In the genomic region with DNA sequence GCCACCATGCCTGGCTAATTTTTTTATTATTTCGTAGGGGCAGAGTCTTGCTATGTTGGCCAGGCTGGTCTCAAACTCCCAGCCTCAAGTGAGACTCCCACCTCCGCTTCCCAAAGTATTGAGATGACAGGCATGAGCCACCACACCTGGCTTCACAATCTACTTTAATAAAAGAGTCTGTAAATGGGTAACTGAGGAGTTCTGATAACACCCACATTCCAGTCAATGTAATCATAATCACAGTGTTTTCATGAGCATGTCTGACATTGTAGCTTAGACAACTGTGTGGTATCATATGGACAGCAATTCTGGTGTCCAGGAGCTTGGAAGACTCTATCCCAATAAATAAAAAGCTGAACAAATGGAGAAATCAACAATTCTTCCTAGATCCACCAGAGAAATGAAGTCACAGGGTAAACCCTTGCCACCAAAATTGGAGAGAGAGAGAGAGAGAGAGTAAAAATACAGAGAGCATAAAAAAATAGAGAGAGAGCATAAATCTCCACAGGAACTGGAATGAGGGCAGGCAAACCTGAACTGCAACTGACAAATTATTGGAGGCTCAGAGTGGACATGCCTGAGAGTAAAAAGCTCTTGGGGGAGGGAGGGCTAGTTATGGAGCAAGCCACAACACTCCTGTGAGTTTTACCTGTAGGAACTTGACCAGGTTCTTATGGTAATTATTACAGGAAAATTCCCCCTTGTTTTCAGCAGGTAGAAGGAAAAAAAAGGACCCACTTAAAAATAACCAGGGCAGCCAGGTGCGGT, we compare ENCODE assay signal across 23 cellular contexts. TPM values are rescaled to one million over a fixed set of nuclear protein-coding genes. Genes with fewer than 3 reads are reported as not detected.
DNase-seq lines count a peak whose midpoint lies in the region; ATAC-seq and TF ChIP-seq lines count a peak whose summit lies in the region.
"Had no signal": no experiment of that assay in that cellular context is flagged by ENCODE, and none has a peak within 500 bp of the region (broad histone marks: within the 10 kb centered on the region; RNA-seq: fewer than 3 reads in every experiment).

No MANE protein-coding gene starts in this region.

- H4K20me1 ChIP-seq in IMR-90 (ENCODE audit: insufficient read depth, low read length) (no peaks in the 10 kb centered on the region), neural progenitor cell (ENCODE audit: low read depth) (no peaks in the 10 kb centered on the region)

- no peak overlapping the region for H2BK120ac ChIP-seq in IMR-90 (ENCODE audit: low read depth, low read length)

- H3K9me1 ChIP-seq in IMR-90 (ENCODE audit: insufficient read depth, low read length): no peaks in the 10 kb centered on the region

- no peak overlapping the region for H2BK20ac ChIP-seq in IMR-90 (ENCODE audit: low read depth, low read length)

- no peak overlapping the region for H2AK5ac ChIP-seq in IMR-90 (ENCODE audit: low read depth, low read length)

- H3K14ac ChIP-seq in IMR-90 (replicated peaks; ENCODE audit: low read depth, low read length): no peak overlapping the region

- no peak for TF ChIP-seq POLR2A in IMR-90 (IDR thresholded peaks at IDR 0.05; ENCODE audit: low read depth, low read length)

- H3K18ac ChIP-seq in IMR-90 (ENCODE audit: low read depth, low read length): no peak overlapping the region

- H2BK5ac ChIP-seq in IMR-90 (ENCODE audit: low read depth, low read length, poor library complexity, severe bottlenecking): no peak overlapping the region

- no peak overlapping the region for H3K4me3 ChIP-seq in IMR-90 (ENCODE audit: insufficient read depth, low read depth, low read length)
- H3K4me3 ChIP-seq in epithelial cell of esophagus (ENCODE audit: low read length): no peak overlapping the region
- no peak overlapping the region for H3K4me3 ChIP-seq in left lung
- H3K4me3 ChIP-seq in neural progenitor cell: no peak overlapping the region
- H3K4me3 ChIP-seq: gastrocnemius medialis, SJSA1, testis had no signal

- H2BK15ac ChIP-seq in IMR-90 (ENCODE audit: low read depth, low read length): no peak overlapping the region

- 100% methylated on average over 1 of the region's 3 CpGs; no CpG with 5 or more reads in 1 of the 2 experiments for WGBS in IMR-90 (ENCODE audit: extremely low coverage in 2 of 2, insufficient read length in 1 of 2), 2 experiments

- CTCF ChIA-PET in IMR-90 (lab: Yijun Ruan, JAX): no interaction called here

- H3K36me3 ChIP-seq in IMR-90 (ENCODE audit: control insufficient read depth, insufficient read depth, low read length) (no peaks in the 10 kb centered on the region), left lung (no peaks in the 10 kb centered on the region), neural progenitor cell (no peaks in the 10 kb centered on the region)
- H3K36me3 ChIP-seq: gastrocnemius medialis, SJSA1 had no signal

- H3K27ac ChIP-seq in IMR-90 (ENCODE audit: insufficient read depth, low read length) (no peak overlapping the region), left lung (no peak overlapping the region), caudate nucleus (ENCODE audit: low read depth, low read length) (no peak overlapping the region), neural progenitor cell (no peak overlapping the region)
- H3K27ac ChIP-seq: gastrocnemius medialis, SJSA1, testis had no signal

- TF ChIP-seq CTCF in IMR-90 (conservative IDR thresholded peaks at IDR 0.05; ENCODE audit: low read depth, low read length): no peak
- TF ChIP-seq CTCF in epithelial cell of esophagus (IDR thresholded peaks at IDR 0.05; ENCODE audit: insufficient read depth, low read depth, low read length, missing control alignments): no peak
- no peak for TF ChIP-seq CTCF in left lung (IDR thresholded peaks at IDR 0.05)
- TF ChIP-seq CTCF in neural progenitor cell (IDR thresholded peaks at IDR 0.05): no peak

- H3K9ac ChIP-seq in IMR-90 (ENCODE audit: low read depth, low read length): no peak overlapping the region
- H3K9ac ChIP-seq in neural progenitor cell: no peak overlapping the region

- H4K5ac ChIP-seq in IMR-90 (ENCODE audit: low read depth, low read length): no peak overlapping the region

- no peak overlapping the region for H4K91ac ChIP-seq in IMR-90 (ENCODE audit: insufficient read depth, low read depth, low read length)

- H3K23ac ChIP-seq in IMR-90 (ENCODE audit: low read depth, low read length): no peak overlapping the region

- H3K4ac ChIP-seq in IMR-90 (ENCODE audit: low read depth, low read length): no peak overlapping the region

- intact Hi-C loops in IMR-90 (cut with micrococcal nuclease): no loop called here
- intact Hi-C loops in left lung (cut with DNase I): no loop called here

- BruUV-seq in IMR-90 (replicated peaks; lab: Mats Ljungman, UMichigan): no TSS peak

- no peak overlapping the region for H2AK9ac ChIP-seq in IMR-90 (replicated peaks; ENCODE audit: low read depth, low read length, poor library complexity)

- no peak overlapping the region for H3K4me2 ChIP-seq in IMR-90 (ENCODE audit: low read depth, low read length)
- H3K4me2 ChIP-seq in neural progenitor cell: no peak overlapping the region

- POLR2A ChIA-PET in IMR-90 (lab: Charles Lee; ENCODE audit: unreplicated experiment): no interaction called here

- dilution Hi-C loops in IMR-90 (cut with HindIII; ENCODE audit: low sequenced_read_pairs, unreplicated experiment): no loop called here

- H3K27me3 ChIP-seq in IMR-90 (ENCODE audit: control insufficient read depth, insufficient read depth, low read length) (no peaks in the 10 kb centered on the region), left lung (no peaks in the 10 kb centered on the region), neural progenitor cell (no peaks in the 10 kb centered on the region)
- H3K27me3 ChIP-seq: gastrocnemius medialis, testis had no signal

- H3K79me1 ChIP-seq in IMR-90 (ENCODE audit: low read depth in 1 of 2, low read length in 2 of 2): no peaks in the 10 kb centered on the region

- no peaks in the 10 kb centered on the region for H3K9me3 Mint-ChIP-seq in neural progenitor cell
- H3K9me3 Mint-ChIP-seq: activated naive CD4-positive, alpha-beta T cell treated with anti-CD3 and anti-CD28 coated beads, Interleukin-2, amount 10 ng/mL, durations not matched to agents 7 days and 5 days; activated T-cell treated with anti-CD3 and anti-CD28 coated beads, Interleukin-2, amount 50 U/mL, for 24 hours; CD8-positive, alpha-beta T cell; nephron progenitor cell; stimulated activated memory B cell treated with anti-CD40 and anti-IgM and Interleukin-4, amounts not matched to agents 10 μg/mL and 1 μg/mL and 100 μg/mL, for 72 hours had no signal

- H4K8ac ChIP-seq in IMR-90 (ENCODE audit: low read depth in 2 of 2, low read length in 2 of 2): no peak overlapping the region

- no peaks in the 10 kb centered on the region for H3K36me3 Mint-ChIP-seq in neural progenitor cell
- H3K36me3 Mint-ChIP-seq: activated naive CD4-positive, alpha-beta T cell treated with anti-CD3 and anti-CD28 coated beads, Interleukin-2, amount 10 ng/mL, durations not matched to agents 7 days and 5 days; CD8-positive, alpha-beta T cell; stimulated activated memory B cell treated with anti-CD40 and anti-IgM and Interleukin-4, amounts not matched to agents 10 μg/mL and 1 μg/mL and 100 μg/mL, for 72 hours had no signal

- H3K9me3 ChIP-seq in IMR-90 (ENCODE audit: control insufficient read depth, insufficient read depth, low read length): no peaks in the 10 kb centered on the region
- H3K9me3 ChIP-seq in left lung: no peaks in the 10 kb centered on the region
- H3K9me3 ChIP-seq in neural progenitor cell (ENCODE audit: low read depth): no peaks in the 10 kb centered on the region
- H3K9me3 ChIP-seq: gastrocnemius medialis, SJSA1, testis had no signal

- no peak overlapping the region for H3K27ac Mint-ChIP-seq in neural progenitor cell
- H3K27ac Mint-ChIP-seq: activated naive CD4-positive, alpha-beta T cell treated with anti-CD3 and anti-CD28 coated beads, Interleukin-2, amount 10 ng/mL, durations not matched to agents 7 days and 5 days; activated T-cell treated with anti-CD3 and anti-CD28 coated beads, Interleukin-2, amount 50 U/mL, for 24 hours; CD8-positive, alpha-beta T cell; nephron progenitor cell; stimulated activated memory B cell treated with anti-CD40 and anti-IgM and Interleukin-4, amounts not matched to agents 10 μg/mL and 1 μg/mL and 100 μg/mL, for 72 hours had no signal

- H3F3A ChIP-seq in neural progenitor cell (ENCODE audit: low read depth): no peaks in the 10 kb centered on the region

- H3K27me3 Mint-ChIP-seq in neural progenitor cell (ENCODE audit: insufficient read depth, low read depth): no peaks in the 10 kb centered on the region
- H3K27me3 Mint-ChIP-seq: activated T-cell treated with anti-CD3 and anti-CD28 coated beads, Interleukin-2, amount 50 U/mL, for 24 hours had no signal

- no peaks in the 10 kb centered on the region; the same call in 1 of the 2 replicates for H3K4me1 ChIP-seq in IMR-90 (ENCODE audit: control insufficient read depth, insufficient read depth, low read length)
- H3K4me1 ChIP-seq in left lung: no peaks in the 10 kb centered on the region
- no peaks in the 10 kb centered on the region for H3K4me1 ChIP-seq in neural progenitor cell
- H3K4me1 ChIP-seq: gastrocnemius medialis, SJSA1, testis had no signal

- H3K4me3 Mint-ChIP-seq in neural progenitor cell: no peak overlapping the region
- H3K4me3 Mint-ChIP-seq: activated naive CD4-positive, alpha-beta T cell treated with anti-CD3 and anti-CD28 coated beads, Interleukin-2, amount 10 ng/mL, durations not matched to agents 7 days and 5 days; activated T-cell treated with anti-CD3 and anti-CD28 coated beads, Interleukin-2, amount 50 U/mL, for 24 hours; CD8-positive, alpha-beta T cell; nephron progenitor cell; stimulated activated memory B cell treated with anti-CD40 and anti-IgM and Interleukin-4, amounts not matched to agents 10 μg/mL and 1 μg/mL and 100 μg/mL, for 72 hours had no signal

- no peaks in the 10 kb centered on the region for H3K4me1 Mint-ChIP-seq in neural progenitor cell
- H3K4me1 Mint-ChIP-seq: activated naive CD4-positive, alpha-beta T cell treated with anti-CD3 and anti-CD28 coated beads, Interleukin-2, amount 10 ng/mL, durations not matched to agents 7 days and 5 days; nephron progenitor cell; stimulated activated memory B cell treated with anti-CD40 and anti-IgM and Interleukin-4, amounts not matched to agents 10 μg/mL and 1 μg/mL and 100 μg/mL, for 72 hours had no signal

- no peak for TF ChIP-seq RAD21 in IMR-90 (IDR thresholded peaks at IDR 0.05; ENCODE audit: low read length)

- ATAC-seq in IMR-90 (ENCODE audit: low read depth) (peak; percentile 84), left lung (peak; percentile 47)
- ATAC-seq: CD8-positive, alpha-beta T cell; gastrocnemius medialis; Panc1; stimulated activated memory B cell treated with anti-CD40 and anti-IgM and Interleukin-4, amounts not matched to agents 10 μg/mL and 1 μg/mL and 100 μg/mL, for 72 hours had no signal

- DNase-seq in IMR-90 (peak; percentile 55), epithelial cell of esophagus (ENCODE audit: low read depth) (peak; percentile 92), left lung (no peak), ureter (ENCODE audit: low spot score) (peak; percentile 72), caudate nucleus (lab: John Stamatoyannopoulos, UW) (no peak), neural progenitor cell (ENCODE audit: low spot score) (no peak)
- no peak for DNase-seq in stimulated activated CD4-positive, alpha-beta T cell treated with anti-CD3 and anti-CD28 coated beads, Interleukin-1b, Interleukin-23, amount 100 ng/mL, for 48 hours
- DNase-seq: activated CD8-positive, alpha-beta memory T cell treated with anti-CD3 and anti-CD28 coated beads for 24 hours; activated naive CD4-positive, alpha-beta T cell treated with anti-CD3 and anti-CD28 coated beads, Interleukin-2, amount 10 ng/mL, durations not matched to agents 7 days and 5 days; activated T-cell treated with anti-CD3 and anti-CD28 coated beads, Interleukin-2, amount 50 U/mL, for 24 hours; aorta; CD8-positive, alpha-beta T cell; gastrocnemius medialis; midbrain; NCI-H2081 treated with DMSO at 0.1 percent for 48 hours; NCI-H446 treated with DMSO at 0.1 percent for 48 hours; nephron progenitor cell; stimulated activated CD4-positive, alpha-beta T cell treated with anti-CD3 and anti-CD28 coated beads, Interleukin-2, amount 100 ng/mL, for 24 hours; T-helper 1 cell; testis had no signal

- H3K56ac ChIP-seq in IMR-90 (ENCODE audit: extremely low read depth, insufficient read depth, low read length): no peak overlapping the region

- no peaks in the 10 kb centered on the region for H3K79me2 ChIP-seq in neural progenitor cell (ENCODE audit: low read depth)

- in situ Hi-C loops in IMR-90 (cut with MboI; ENCODE audit: low sequenced_read_pairs): no loop called here

- no peak overlapping the region for H2AFZ ChIP-seq in IMR-90 (replicated peaks; ENCODE audit: low read length, poor library complexity)
- no peak overlapping the region for H2AFZ ChIP-seq in neural progenitor cell (replicated peaks)

RNA-seq across cellular contexts. Expression of a gene that starts 12.4 kb away (rescaled TPM):
- total RNA-seq in IMR-90 (2012; rRNA removed) (38.0 and 52.2 TPM in 2 replicates), left lung (10 to 100 TPM; 60.3 to 72.2 TPM), ureter (71.7 TPM), neural progenitor cell (ENCODE audit: low replicate concordance) (10.3 and 10.4 TPM in 2 replicates)
- polyA plus RNA-seq in IMR-90 (2012; rRNA removed): 4.1 and 6.4 TPM in 2 replicates
- 2.6 and 2.8 TPM in 2 replicates for polyA plus RNA-seq in IMR-90 (2012; cell fraction: cytosol; rRNA removed)
- 1.2 and 8.2 TPM in 2 replicates for polyA plus RNA-seq in IMR-90 (2012; cell fraction: nucleus; rRNA removed; ENCODE audit: low replicate concordance)

Comparison
In these comparisons a context has a peak if more than half of its experiments do, and no peak if none do; other contexts are left out.
1. DNase-seq: peak in IMR-90 (single experiment), epithelial cell of esophagus (single experiment) and ureter (single experiment); none in left lung (0 of 2), caudate nucleus (0 of 61), neural progenitor cell (single experiment) and stimulated activated CD4-positive, alpha-beta T cell treated with anti-CD3 and anti-CD28 coated beads, Interleukin-1b, Interleukin-23, amount 100 ng/mL, for 48 hours (single experiment).